In the genomic region with DNA sequence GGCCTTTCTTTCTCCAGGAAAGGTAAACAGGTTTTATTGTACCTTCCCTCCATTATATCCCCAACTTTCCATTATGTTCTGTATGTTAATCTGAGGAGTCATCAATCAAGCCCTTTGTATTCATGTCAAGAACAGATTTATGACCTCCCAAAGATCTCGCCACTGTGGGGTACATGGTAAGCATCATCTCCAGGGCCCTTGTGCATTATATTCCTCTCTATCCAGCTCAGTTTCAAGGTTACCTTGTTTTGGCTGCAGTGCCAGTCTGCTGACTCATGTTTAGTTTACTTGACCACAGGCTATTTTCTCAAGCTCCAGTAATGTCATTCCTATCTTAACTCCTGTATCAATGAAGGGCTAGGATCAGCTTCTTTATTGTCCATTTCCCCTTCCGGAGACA, we compare ENCODE assay signal across 16 cellular contexts.
DNase-seq lines count a peak whose midpoint lies in the region; ATAC-seq, FAIRE-seq and TF ChIP-seq lines count a peak whose summit lies in the region.
"Had no signal": no experiment of that assay in that cellular context is flagged by ENCODE, and none has a peak within 500 bp of the region (broad histone marks: within the 10 kb centered on the region; RNA-seq: fewer than 3 reads in every experiment).

No MANE protein-coding gene starts in this region.

- peak; percentile 43 for FAIRE-seq in pancreas (lab: Jason Lieb, UNC)
- FAIRE-seq in D721Med (lab: Jason Lieb, UNC): no peak
- FAIRE-seq: GM12891 had no signal

- H3K4me3 ChIP-seq in GM23248: no peak overlapping the region
- no peak overlapping the region for H3K4me3 ChIP-seq in choroid plexus epithelial cell (ENCODE audit: low read depth, low read length)
- H3K4me3 ChIP-seq in pancreas: no peak overlapping the region
- no peak overlapping the region for H3K4me3 ChIP-seq in body of pancreas
- H3K4me3 ChIP-seq: SJCRH30, transverse colon had no signal

- no peaks in the 10 kb centered on the region for H3K4me1 ChIP-seq in GM23248 (ENCODE audit: insufficient read depth)
- no peaks in the 10 kb centered on the region for H3K4me1 ChIP-seq in pancreas
- H3K4me1 ChIP-seq in body of pancreas: no peaks in the 10 kb centered on the region
- H3K4me1 ChIP-seq: SJCRH30, transverse colon had no signal

- no peak overlapping the region for H2AFZ ChIP-seq in GM23248

- intact Hi-C loops in pancreas (cut with DNase I) (no loop called here), body of pancreas (cut with DNase I) (no loop called here)

- H3K4me2 ChIP-seq in GM23248 (ENCODE audit: unreplicated experiment): no peak overlapping the region

- DNase-seq in GM23248 (peak; percentile 26), NCI-H69 (lab: John Stamatoyannopoulos, UW) (peak; percentile 88), choroid plexus epithelial cell (ENCODE audit: low read depth) (peak; percentile 49), pancreas (no peak), NCI-H1105 treated with DMSO at 0.1 percent for 48 hours (lab: John Stamatoyannopoulos, UW) (no peak), D721Med (ENCODE audit: insufficient read length, low spot score) (no peak), body of pancreas (no peak)
- DNase-seq: activated CD8-positive, alpha-beta memory T cell treated with anti-CD3 and anti-CD28 coated beads, Interleukin-2, amount 50 U/mL, for 4 hours; activated naive CD8-positive, alpha-beta T cell treated with anti-CD3 and anti-CD28 coated beads, Interleukin-2, amount 10 ng/mL, durations not matched to agents 7 days and 5 days; GOT3; left ventricle myocardium superior; NCI-H510A; SJCRH30; transverse colon had no signal

- H3K27ac ChIP-seq in GM23248 (no peak overlapping the region), pancreas (no peak overlapping the region), body of pancreas (no peak overlapping the region)
- H3K27ac ChIP-seq: SJCRH30, transverse colon had no signal

- H3K79me2 ChIP-seq in GM23248 (ENCODE audit: insufficient read depth): no peaks in the 10 kb centered on the region

- H3K27me3 ChIP-seq in GM23248 (replicated peaks; ENCODE audit: insufficient read depth) (no peaks in the 10 kb centered on the region), pancreas (peaks cover 0 to 9% (median 0%) of the 10 kb centered on the region in 4 donors), body of pancreas (no peaks in the 10 kb centered on the region)
- H3K27me3 ChIP-seq: SJCRH30, transverse colon had no signal

- H3K9me2 ChIP-seq in GM23248 (ENCODE audit: insufficient read depth): no peaks in the 10 kb centered on the region

- ATAC-seq in pancreas (no peak), GM18511 (IDR thresholded peaks at IDR 0.05; ENCODE audit: unreplicated experiment) (no peak), body of pancreas (no peak)
- ATAC-seq: left ventricle myocardium superior had no signal

- no peaks in the 10 kb centered on the region for H3F3A ChIP-seq in GM23248 (ENCODE audit: insufficient read depth)

- H3K36me3 ChIP-seq in GM23248 (ENCODE audit: low read depth) (no peaks in the 10 kb centered on the region), pancreas (no peaks in the 10 kb centered on the region), body of pancreas (replicated peaks in 1 of 2; ENCODE audit: insufficient read depth in 1 of 2, low read depth in 2 of 2) (no peaks in the 10 kb centered on the region)
- H3K36me3 ChIP-seq: SJCRH30, transverse colon had no signal

- no peak for TF ChIP-seq POLR2A in body of pancreas (IDR thresholded peaks at IDR 0.05)

- TF ChIP-seq CTCF in choroid plexus epithelial cell (conservative IDR thresholded peaks at IDR 0.05; ENCODE audit: low read depth, low read length) (no peak), pancreas (IDR thresholded peaks at IDR 0.05) (no peak), D721Med (IDR thresholded peaks at IDR 0.05; ENCODE audit: insufficient read depth, missing control alignments) (no peak), body of pancreas (IDR thresholded peaks at IDR 0.05) (no peak)

- H3K9ac ChIP-seq in GM23248: no peak overlapping the region

- H3K9me3 ChIP-seq in GM23248 (ENCODE audit: low read depth) (no peaks in the 10 kb centered on the region), pancreas (no peaks in the 10 kb centered on the region), body of pancreas (no peaks in the 10 kb centered on the region)
- H3K9me3 ChIP-seq: SJCRH30, transverse colon had no signal

- in situ Hi-C loops in GM23248 (cut with MboI): no loop called here

- H4K20me1 ChIP-seq in GM23248 (ENCODE audit: insufficient read depth): no peaks in the 10 kb centered on the region

- 5 to 13% methylated on average over 2 of the region's 2 CpGs for WGBS in GM23248 (ENCODE audit: low coverage in 1 of 2, low lambda C conversion rate in 2 of 2, missing lambda C conversion rate in 2 of 2), 2 experiments
- 40 to 44% methylated on average over 2 of the region's 2 CpGs for WGBS in pancreas, 2 donors
- WGBS in body of pancreas, 2 donors: 38 to 39% methylated on average over 2 of the region's 2 CpGs

Comparison
In these comparisons a context has a peak if more than half of its experiments do, and no peak if none do; other contexts are left out.
1. DNase-seq: peak in GM23248 (single experiment), NCI-H69 (single experiment) and choroid plexus epithelial cell (single experiment); none in pancreas (0 of 6), NCI-H1105 treated with DMSO at 0.1 percent for 48 hours (single experiment), D721Med (single experiment) and body of pancreas (0 of 4).